ENCODE assay signal across 11 cellular contexts in the genomic region with DNA sequence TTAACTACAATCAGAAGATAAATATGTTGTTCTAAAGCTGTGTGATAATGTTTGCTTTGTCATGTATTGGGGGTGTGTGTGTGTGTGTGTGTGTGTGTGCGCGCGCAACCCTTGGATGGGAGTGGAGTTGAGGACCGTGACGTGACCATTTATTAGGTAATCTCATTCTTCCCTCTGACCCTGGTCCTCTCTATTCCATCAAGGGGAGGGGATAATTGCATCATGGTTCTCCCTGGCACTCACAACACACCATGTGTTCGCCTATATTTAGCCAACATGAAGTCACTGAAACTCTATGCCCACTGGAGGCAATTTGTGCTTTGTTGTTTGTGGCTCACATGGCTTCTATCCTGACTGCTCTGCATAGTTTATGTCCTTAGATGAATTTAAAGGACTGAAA.
DNase-seq lines count a peak whose midpoint lies in the region; ATAC-seq lines count a peak whose summit lies in the region.
"Had no signal": no experiment of that assay in that cellular context is flagged by ENCODE, and none has a peak within 500 bp of the region (broad histone marks: within the 10 kb centered on the region; RNA-seq: fewer than 3 reads in every experiment).

No MANE protein-coding gene starts in this region.

- peak; percentile 68 to 96 for ATAC-seq in left cardiac atrium

- DNase-seq in NCI-H345 (lab: John Stamatoyannopoulos, UW) (peak; percentile 54), NCI-H345 treated with DMSO at 0.1 percent for 48 hours (lab: John Stamatoyannopoulos, UW; ENCODE audit: unreplicated experiment) (no peak), RPMI7951 (ENCODE audit: low read depth) (peak; percentile 45), left cardiac atrium (no peak), NCI-H1417 treated with DMSO at 0.1 percent for 48 hours (lab: John Stamatoyannopoulos, UW) (no peak)
- no peak for DNase-seq in stimulated activated CD4-positive, alpha-beta T cell treated with anti-CD3 and anti-CD28 coated beads, Interleukin-1b, Interleukin-23, amount 100 ng/mL, for 48 hours
- DNase-seq in activated CD4-positive, alpha-beta T cell treated with anti-CD3 and anti-CD28 coated beads for 1 hour, result no peak
- DNase-seq: kidney had no signal

- peak overlapping the region; percentile 98 for H3K27ac ChIP-seq in temporal lobe (ENCODE audit: low read depth, low read length)
- H3K27ac ChIP-seq: A549, SK-N-MC had no signal

- intact Hi-C loops in left cardiac atrium (cut with DNase I), result no loop called here

Comparison
In these comparisons a context has a peak if more than half of its experiments do, and no peak if none do; other contexts are left out.
1. DNase-seq: peak in NCI-H345 (single experiment) and RPMI7951 (single experiment); none in NCI-H345 treated with DMSO at 0.1 percent for 48 hours (single experiment), left cardiac atrium (single experiment), stimulated activated CD4-positive, alpha-beta T cell treated with anti-CD3 and anti-CD28 coated beads, Interleukin-1b, Interleukin-23, amount 100 ng/mL, for 48 hours (single experiment), NCI-H1417 treated with DMSO at 0.1 percent for 48 hours (single experiment) and activated CD4-positive, alpha-beta T cell treated with anti-CD3 and anti-CD28 coated beads for 1 hour (single experiment).